In genomic region chr11:8026982-8027381, GRCh38 we compare ENCODE assay signal across 24 cellular contexts. TPM values are rescaled to one million over a fixed set of nuclear protein-coding genes. Genes with fewer than 3 reads are reported as not detected.
"Had no signal": no experiment of that assay in that cellular context is flagged by ENCODE, and none has a peak within 500 bp of the region (broad histone marks: within the 10 kb centered on the region; RNA-seq: fewer than 3 reads in every experiment).

No MANE protein-coding gene starts in this region.

- ATAC-seq: activated T-helper 17 cell treated with anti-CD3 and anti-CD28 coated beads, Interleukin-2, amount 50 U/mL, for 72 hours had no signal

- H3K4me1 ChIP-seq: Peyer's patch had no signal

- H3K27me3 ChIP-seq: brain microvascular endothelial cell, Peyer's patch had no signal

- H3K27ac ChIP-seq: brain microvascular endothelial cell, cardiac muscle cell, Peyer's patch, RWPE1 had no signal

- H3K4me3 ChIP-seq: cardiac muscle cell, Peyer's patch had no signal

- DNase-seq: activated B cell treated with CpG ODN at 0.5 μM for 24 hours; activated CD4-positive, alpha-beta memory T cell treated with anti-CD3 and anti-CD28 coated beads for 36 hours; activated CD4-positive, alpha-beta T cell treated with anti-CD3 and anti-CD28 coated beads for 1 hour; activated CD4-positive, alpha-beta T cell treated with anti-CD3 and anti-CD28 coated beads, Interleukin-2, amount 10 ng/mL, durations not matched to agents 7 days and 5 days; activated gamma-delta T cell; activated naive CD4-positive, alpha-beta T cell treated with anti-CD3 and anti-CD28 coated beads for 36 hours; activated T-cell treated with anti-CD3 and anti-CD28 coated beads for 4 hours; activated T-cell treated with anti-CD3 and anti-CD28 coated beads, Interleukin-2, amount 50 U/mL, for 48 hours; brain microvascular endothelial cell; KG1; NCI-H1048; NCI-H146; NCI-H1930; NCI-H2107; NCI-H2171 treated with DMSO at 0.1 percent for 48 hours; NCI-H226; NCI-H526; NCI-H774; Right ventricle myocardium superior; T-helper 9 cell had no signal

- H3K9me3 ChIP-seq: Peyer's patch had no signal

- H3K36me3 ChIP-seq: brain microvascular endothelial cell, cardiac muscle cell, Peyer's patch had no signal

RNA-seq across cellular contexts. Expression of gene TUB, which starts 54.0 kb away (rescaled TPM):
- total RNA-seq: activated B cell treated with CpG ODN at 0.5 μM for 24 hours had no signal
